Comparison of ENCODE assay signal across 26 cellular contexts in the genomic region with DNA sequence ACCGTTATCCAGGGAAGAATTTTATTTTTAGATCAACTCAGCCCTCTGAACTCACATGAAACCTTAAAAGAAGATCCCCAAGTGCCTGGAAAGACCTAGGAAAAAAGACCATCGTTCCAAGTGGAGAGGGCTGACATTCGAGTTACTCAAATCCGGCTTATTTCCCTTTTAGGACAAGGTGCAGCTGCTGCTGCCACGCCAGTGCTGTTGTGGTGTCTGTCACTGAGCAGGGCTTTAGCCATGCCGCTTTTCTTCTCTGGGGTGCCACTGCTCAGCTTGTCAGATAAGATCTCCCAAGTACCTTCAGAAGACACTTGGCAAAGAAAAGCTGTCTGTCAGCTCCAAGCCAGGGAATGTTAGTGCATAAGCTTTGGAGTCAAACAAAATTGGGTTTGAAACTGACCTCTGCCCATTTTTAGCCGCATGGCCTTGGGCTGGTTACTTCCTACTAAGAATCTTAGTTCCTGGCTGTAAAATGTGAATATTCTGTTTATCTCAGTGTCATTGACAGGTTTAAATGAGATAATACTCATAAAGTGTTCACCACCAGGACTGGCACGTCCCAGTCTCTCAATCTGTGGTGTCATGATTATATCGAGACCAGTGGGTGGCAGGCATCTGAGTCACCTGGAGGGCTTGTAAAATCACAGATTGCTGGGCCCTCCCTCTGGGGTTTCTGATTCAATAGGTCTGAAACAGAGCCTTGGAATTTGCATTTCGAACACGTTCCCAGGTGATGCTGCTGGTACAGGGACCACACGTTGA.
A peak's percentile ranks its signal among the peaks of the same experiment; 100 is the strongest.
DNase-seq lines count a peak whose midpoint lies in the region; ATAC-seq, FAIRE-seq and TF ChIP-seq lines count a peak whose summit lies in the region.
"Had no signal": no experiment of that assay in that cellular context is flagged by ENCODE, and none has a peak within 500 bp of the region (broad histone marks: within the 10 kb centered on the region; RNA-seq: fewer than 3 reads in every experiment).

No MANE protein-coding gene starts in this region.

- POLR2A ChIA-PET in activated CD8-positive, alpha-beta T cell treated with anti-CD3 and anti-CD28 coated beads for 36 hours (lab: Charles Lee), result no interaction called here
- POLR2A ChIA-PET in activated CD8-positive, alpha-beta T cell treated with anti-CD3 and anti-CD28 coated beads, Interleukin-2, amount 10 ng/mL, durations not matched to agents 7 days and 5 days (lab: Charles Lee), result interaction anchor here (0.7 kb wide), 1 partner anchor 28 kb away, joined by 3 read pairs; no protein-coding TSS in a partner anchor
- POLR2A ChIA-PET in naive thymus-derived CD4-positive, alpha-beta T cell (lab: Charles Lee), result no interaction called here

- no peaks in the 10 kb centered on the region for H3K27me3 ChIP-seq in SJCRH30
- no peaks in the 10 kb centered on the region for H3K27me3 ChIP-seq in naive thymus-derived CD4-positive, alpha-beta T cell (ENCODE audit: control insufficient read depth in 2 of 2, insufficient read depth in 2 of 2, low read length in 2 of 2)
- H3K27me3 ChIP-seq: BLaER1, vagina had no signal

- peaks cover 42% of the 10 kb centered on the region for H3K4me1 ChIP-seq in SJCRH30
- no peaks in the 10 kb centered on the region for H3K4me1 ChIP-seq in naive thymus-derived CD4-positive, alpha-beta T cell (ENCODE audit: control insufficient read depth in 2 of 2, insufficient read depth in 2 of 2, low read length in 2 of 2)
- H3K4me1 ChIP-seq: A549, foreskin keratinocyte had no signal

- H3K9me3 Mint-ChIP-seq in activated CD8-positive, alpha-beta T cell treated with anti-CD3 and anti-CD28 coated beads for 36 hours, result no peaks in the 10 kb centered on the region
- H3K9me3 Mint-ChIP-seq in activated CD8-positive, alpha-beta T cell treated with anti-CD3 and anti-CD28 coated beads, Interleukin-2, amount 10 ng/mL, durations not matched to agents 7 days and 5 days (ENCODE audit: insufficient read depth), result no peaks in the 10 kb centered on the region
- H3K9me3 Mint-ChIP-seq in stimulated activated effector memory CD8-positive, alpha-beta T cell treated with anti-CD3 and anti-CD28 coated beads, Interleukin-12 subunit alpha, Interleukin-12 subunit beta, amount 100 ng/mL, for 72 hours, result no peaks in the 10 kb centered on the region
- no peaks in the 10 kb centered on the region for H3K9me3 Mint-ChIP-seq in naive thymus-derived CD4-positive, alpha-beta T cell
- H3K9me3 Mint-ChIP-seq: brain had no signal

- no peak for TF ChIP-seq CTCF in activated CD8-positive, alpha-beta T cell treated with anti-CD3 and anti-CD28 coated beads for 36 hours (IDR thresholded peaks at IDR 0.05)

- H3K4me3 ChIP-seq in SJCRH30, result no peak overlapping the region; the same call in 1 of the 2 replicates
- H3K4me3 ChIP-seq in naive thymus-derived CD4-positive, alpha-beta T cell (ENCODE audit: low read length), result no peak overlapping the region
- H3K4me3 ChIP-seq: A549, BLaER1, vagina had no signal

- no peaks in the 10 kb centered on the region for H3K27me3 Mint-ChIP-seq in activated CD8-positive, alpha-beta T cell treated with anti-CD3 and anti-CD28 coated beads for 36 hours
- peaks cover 6% of the 10 kb centered on the region for H3K27me3 Mint-ChIP-seq in activated CD8-positive, alpha-beta T cell treated with anti-CD3 and anti-CD28 coated beads, Interleukin-2, amount 10 ng/mL, durations not matched to agents 7 days and 5 days (ENCODE audit: low read depth)
- H3K27me3 Mint-ChIP-seq in naive thymus-derived CD4-positive, alpha-beta T cell, result peaks cover 0 to 16% (median 3%) of the 10 kb centered on the region in 5 donors
- H3K27me3 Mint-ChIP-seq: brain had no signal

- no peak for DNase-seq in activated CD8-positive, alpha-beta T cell treated with anti-CD3 and anti-CD28 coated beads for 36 hours
- no peak for DNase-seq in activated CD8-positive, alpha-beta T cell treated with anti-CD3 and anti-CD28 coated beads, Interleukin-2, amount 10 ng/mL, durations not matched to agents 7 days and 5 days
- DNase-seq in SJCRH30, result peak; percentile 52 to 76
- peak; percentile 68 for DNase-seq in islet precursor cell
- DNase-seq in stimulated activated effector memory CD8-positive, alpha-beta T cell treated with anti-CD3 and anti-CD28 coated beads, Interleukin-12 subunit alpha, Interleukin-12 subunit beta, amount 100 ng/mL, for 72 hours (ENCODE audit: low spot score in 2 of 2), result no peak
- no peak for DNase-seq in naive thymus-derived CD4-positive, alpha-beta T cell
- DNase-seq in HTR-8/SVneo (ENCODE audit: insufficient read length, low spot score), result no peak
- DNase-seq: activated CD4-positive, CD25-positive, alpha-beta regulatory T cell treated with anti-CD3 and anti-CD28 coated beads, Interleukin-2, amount 50 U/mL, for 72 hours; dermis blood vessel endothelial cell; foreskin keratinocyte; hippocampal formation; IMR-90; NCI-H187 treated with DMSO at 0.1 percent for 48 hours; NCI-H446; occipital lobe; retina; RPMI8226; stimulated activated CD4-positive, alpha-beta T cell treated with anti-CD3 and anti-CD28 coated beads, Interleukin-12 subunit alpha, Interleukin-12 subunit beta, amount 100 ng/mL, for 4 hours; T-helper 9 cell had no signal

- no peaks in the 10 kb centered on the region for H3K36me3 ChIP-seq in SJCRH30
- H3K36me3 ChIP-seq in naive thymus-derived CD4-positive, alpha-beta T cell (ENCODE audit: control insufficient read depth in 2 of 3, insufficient read depth in 3 of 3, low read length in 3 of 3), result no peaks in the 10 kb centered on the region
- H3K36me3 ChIP-seq: BLaER1, vagina had no signal

- H3K27ac Mint-ChIP-seq in activated CD8-positive, alpha-beta T cell treated with anti-CD3 and anti-CD28 coated beads for 36 hours, result no peak overlapping the region
- no peak overlapping the region for H3K27ac Mint-ChIP-seq in activated CD8-positive, alpha-beta T cell treated with anti-CD3 and anti-CD28 coated beads, Interleukin-2, amount 10 ng/mL, durations not matched to agents 7 days and 5 days
- no peak overlapping the region for H3K27ac Mint-ChIP-seq in stimulated activated effector memory CD8-positive, alpha-beta T cell treated with anti-CD3 and anti-CD28 coated beads, Interleukin-12 subunit alpha, Interleukin-12 subunit beta, amount 100 ng/mL, for 72 hours
- no peak overlapping the region for H3K27ac Mint-ChIP-seq in naive thymus-derived CD4-positive, alpha-beta T cell

- no peaks in the 10 kb centered on the region for H3K36me3 Mint-ChIP-seq in activated CD8-positive, alpha-beta T cell treated with anti-CD3 and anti-CD28 coated beads for 36 hours (ENCODE audit: low read depth)
- no peaks in the 10 kb centered on the region for H3K36me3 Mint-ChIP-seq in activated CD8-positive, alpha-beta T cell treated with anti-CD3 and anti-CD28 coated beads, Interleukin-2, amount 10 ng/mL, durations not matched to agents 7 days and 5 days (ENCODE audit: low read depth)
- H3K36me3 Mint-ChIP-seq in stimulated activated effector memory CD8-positive, alpha-beta T cell treated with anti-CD3 and anti-CD28 coated beads, Interleukin-12 subunit alpha, Interleukin-12 subunit beta, amount 100 ng/mL, for 72 hours, result no peaks in the 10 kb centered on the region
- no peaks in the 10 kb centered on the region for H3K36me3 Mint-ChIP-seq in naive thymus-derived CD4-positive, alpha-beta T cell
- H3K36me3 Mint-ChIP-seq: brain had no signal

- peak; percentile 30 for ATAC-seq in activated CD8-positive, alpha-beta T cell treated with anti-CD3 and anti-CD28 coated beads for 36 hours
- ATAC-seq in activated CD8-positive, alpha-beta T cell treated with anti-CD3 and anti-CD28 coated beads, Interleukin-2, amount 10 ng/mL, durations not matched to agents 7 days and 5 days, result no peak
- peak; percentile 38 for ATAC-seq in stimulated activated effector memory CD8-positive, alpha-beta T cell treated with anti-CD3 and anti-CD28 coated beads, Interleukin-12 subunit alpha, Interleukin-12 subunit beta, amount 100 ng/mL, for 72 hours
- ATAC-seq in GM19351 (IDR thresholded peaks at IDR 0.05; ENCODE audit: unreplicated experiment), result no peak
- ATAC-seq in naive thymus-derived CD4-positive, alpha-beta T cell, result no peak
- ATAC-seq: A549, foreskin keratinocyte, SK-N-SH treated with all-trans-retinoic acid at 6 μM for 48 hours had no signal

- no peak overlapping the region for H3K4me3 Mint-ChIP-seq in activated CD8-positive, alpha-beta T cell treated with anti-CD3 and anti-CD28 coated beads for 36 hours
- H3K4me3 Mint-ChIP-seq in activated CD8-positive, alpha-beta T cell treated with anti-CD3 and anti-CD28 coated beads, Interleukin-2, amount 10 ng/mL, durations not matched to agents 7 days and 5 days, result no peak overlapping the region
- H3K4me3 Mint-ChIP-seq in stimulated activated effector memory CD8-positive, alpha-beta T cell treated with anti-CD3 and anti-CD28 coated beads, Interleukin-12 subunit alpha, Interleukin-12 subunit beta, amount 100 ng/mL, for 72 hours, result no peak overlapping the region
- H3K4me3 Mint-ChIP-seq in naive thymus-derived CD4-positive, alpha-beta T cell, result no peak overlapping the region

- no peak for FAIRE-seq in HTR-8/SVneo (lab: Jason Lieb, UNC)
- FAIRE-seq: A549 had no signal

- peak overlapping the region; percentile 83 for H3K27ac ChIP-seq in SJCRH30
- no peak overlapping the region for H3K27ac ChIP-seq in naive thymus-derived CD4-positive, alpha-beta T cell (ENCODE audit: low read depth, low read length)
- H3K27ac ChIP-seq: A549, BLaER1, foreskin keratinocyte, HL-60, vagina had no signal

- intact Hi-C loops in activated CD8-positive, alpha-beta T cell treated with anti-CD3 and anti-CD28 coated beads for 36 hours (cut with micrococcal nuclease), result no loop called here
- intact Hi-C loops in naive thymus-derived CD4-positive, alpha-beta T cell (cut with micrococcal nuclease), result no loop called here

- CTCF ChIA-PET in activated CD8-positive, alpha-beta T cell treated with anti-CD3 and anti-CD28 coated beads for 36 hours (lab: Charles Lee), result no interaction called here
- CTCF ChIA-PET in activated CD8-positive, alpha-beta T cell treated with anti-CD3 and anti-CD28 coated beads, Interleukin-2, amount 10 ng/mL, durations not matched to agents 7 days and 5 days (lab: Charles Lee), result interaction anchor here (0.7 to 1.5 kb wide), 2 partner anchors 64 to 130 kb away, joined by 3 to 4 read pairs; no protein-coding TSS in a partner anchor
- CTCF ChIA-PET in naive thymus-derived CD4-positive, alpha-beta T cell (lab: Charles Lee), result no interaction called here

- no peaks in the 10 kb centered on the region for H3K4me1 Mint-ChIP-seq in activated CD8-positive, alpha-beta T cell treated with anti-CD3 and anti-CD28 coated beads for 36 hours (ENCODE audit: low read depth)
- no peaks in the 10 kb centered on the region for H3K4me1 Mint-ChIP-seq in activated CD8-positive, alpha-beta T cell treated with anti-CD3 and anti-CD28 coated beads, Interleukin-2, amount 10 ng/mL, durations not matched to agents 7 days and 5 days (ENCODE audit: low read depth)
- H3K4me1 Mint-ChIP-seq in stimulated activated effector memory CD8-positive, alpha-beta T cell treated with anti-CD3 and anti-CD28 coated beads, Interleukin-12 subunit alpha, Interleukin-12 subunit beta, amount 100 ng/mL, for 72 hours, result no peaks in the 10 kb centered on the region
- no peaks in the 10 kb centered on the region for H3K4me1 Mint-ChIP-seq in naive thymus-derived CD4-positive, alpha-beta T cell

- no peaks in the 10 kb centered on the region for H3K9me3 ChIP-seq in SJCRH30 (replicated peaks)
- no peaks in the 10 kb centered on the region for H3K9me3 ChIP-seq in naive thymus-derived CD4-positive, alpha-beta T cell (ENCODE audit: control insufficient read depth in 2 of 3, low read length in 3 of 3)
- H3K9me3 ChIP-seq: A549, BLaER1, vagina had no signal

Comparison
In these comparisons a context has a peak if more than half of its experiments do, and no peak if none do; other contexts are left out.
1. ATAC-seq: peak in activated CD8-positive, alpha-beta T cell treated with anti-CD3 and anti-CD28 coated beads for 36 hours (single experiment) and stimulated activated effector memory CD8-positive, alpha-beta T cell treated with anti-CD3 and anti-CD28 coated beads, Interleukin-12 subunit alpha, Interleukin-12 subunit beta, amount 100 ng/mL, for 72 hours (single experiment); none in activated CD8-positive, alpha-beta T cell treated with anti-CD3 and anti-CD28 coated beads, Interleukin-2, amount 10 ng/mL, durations not matched to agents 7 days and 5 days (single experiment), GM19351 (single experiment) and naive thymus-derived CD4-positive, alpha-beta T cell (single experiment).
2. DNase-seq: peak in SJCRH30 (2 of 2) and islet precursor cell (single experiment); none in activated CD8-positive, alpha-beta T cell treated with anti-CD3 and anti-CD28 coated beads for 36 hours (single experiment), activated CD8-positive, alpha-beta T cell treated with anti-CD3 and anti-CD28 coated beads, Interleukin-2, amount 10 ng/mL, durations not matched to agents 7 days and 5 days (single experiment), stimulated activated effector memory CD8-positive, alpha-beta T cell treated with anti-CD3 and anti-CD28 coated beads, Interleukin-12 subunit alpha, Interleukin-12 subunit beta, amount 100 ng/mL, for 72 hours (0 of 2), naive thymus-derived CD4-positive, alpha-beta T cell (0 of 9) and HTR-8/SVneo (single experiment).